ENCODE assay signal across 8 cellular contexts in genomic region chr12:120584343-120585149, GRCh38. TPM values are rescaled to one million over a fixed set of nuclear protein-coding genes. Genes with fewer than 3 reads are reported as not detected.
DNase-seq lines count a peak whose midpoint lies in the region; ATAC-seq and TF ChIP-seq lines count a peak whose summit lies in the region.

No MANE protein-coding gene starts in this region.

- H2AFZ ChIP-seq in SU-DHL-6 (ENCODE audit: low read depth, low read length, severe bottlenecking) (peak overlapping the region; percentile 23), hepatocyte (peak overlapping the region; percentile 65)

- H3K36me3 ChIP-seq in SU-DHL-6 (ENCODE audit: low read length) = no peaks in the 10 kb centered on the region
- H3K36me3 ChIP-seq in hepatocyte (replicated peaks; ENCODE audit: insufficient read depth, low read depth) = no peaks in the 10 kb centered on the region

- H3K4me1 Mint-ChIP-seq in HFFc6 (ENCODE audit: low read depth) = peaks cover 37% of the 10 kb centered on the region
- peaks cover 32% of the 10 kb centered on the region for H3K4me1 Mint-ChIP-seq in activated naive CD8-positive, alpha-beta T cell treated with anti-CD3 and anti-CD28 coated beads, Interleukin-2, amount 50 U/mL, for 24 hours

- no peaks in the 10 kb centered on the region for H3K9me3 Mint-ChIP-seq in HFFc6
- no peaks in the 10 kb centered on the region for H3K9me3 Mint-ChIP-seq in activated naive CD8-positive, alpha-beta T cell treated with anti-CD3 and anti-CD28 coated beads, Interleukin-2, amount 50 U/mL, for 24 hours

- H3K27ac Mint-ChIP-seq in HFFc6 = no peak overlapping the region; the same call in 1 of the 2 replicates
- H3K27ac Mint-ChIP-seq in activated naive CD8-positive, alpha-beta T cell treated with anti-CD3 and anti-CD28 coated beads, Interleukin-2, amount 50 U/mL, for 24 hours = no peak overlapping the region

- DNase-seq in AG09309 (ENCODE audit: low read depth) (no peak), HFFc6 (no peak), hepatocyte (ENCODE audit: low spot score) (peak; percentile 71), retinal pigment epithelial cell (ENCODE audit: low read depth) (no peak)
- peak; percentile 65 for DNase-seq in activated naive CD8-positive, alpha-beta T cell treated with anti-CD3 and anti-CD28 coated beads, Interleukin-2, amount 50 U/mL, for 24 hours

- 4% methylated on average over 55 of the region's 65 CpGs for WGBS in hepatocyte (ENCODE audit: low lambda C conversion rate, missing lambda C conversion rate)

- H3K9ac ChIP-seq in SU-DHL-6 (ENCODE audit: low read length) = 0 out of 2 replicates have a peak overlapping the region, but pooled peaks have one; percentile 21

- H3K27ac ChIP-seq in SU-DHL-6 (ENCODE audit: low read depth, low read length) (no peak overlapping the region), hepatocyte (no peak overlapping the region)

- peaks cover 11% of the 10 kb centered on the region; the same call in 1 of the 2 replicates for H3K79me2 ChIP-seq in SU-DHL-6 (ENCODE audit: insufficient read depth, low read length)
- peaks cover 3% of the 10 kb centered on the region for H3K79me2 ChIP-seq in hepatocyte

- H3K4me3 ChIP-seq in AG09309 (ENCODE audit: control insufficient read depth, low read depth, low read length) = peak overlapping the region; percentile 27
- H3K4me3 ChIP-seq in SU-DHL-6 (ENCODE audit: insufficient read depth, low read length, poor library complexity, severe bottlenecking) = no peak overlapping the region
- H3K4me3 ChIP-seq in hepatocyte = peak overlapping the region; percentile 19
- peak overlapping the region; percentile 22 for H3K4me3 ChIP-seq in retinal pigment epithelial cell (ENCODE audit: low read length)

- H4K20me1 ChIP-seq in SU-DHL-6 (ENCODE audit: low read depth, low read length) (no peaks in the 10 kb centered on the region), hepatocyte (ENCODE audit: insufficient read depth, poor library complexity, severe bottlenecking) (no peaks in the 10 kb centered on the region)

- H3K36me3 Mint-ChIP-seq in HFFc6 (ENCODE audit: low read depth) = no peaks in the 10 kb centered on the region
- H3K36me3 Mint-ChIP-seq in activated naive CD8-positive, alpha-beta T cell treated with anti-CD3 and anti-CD28 coated beads, Interleukin-2, amount 50 U/mL, for 24 hours (ENCODE audit: low read depth) = peaks cover 7% of the 10 kb centered on the region

- H3K4me3 Mint-ChIP-seq in HFFc6 = peak overlapping the region; percentile 84
- H3K4me3 Mint-ChIP-seq in activated naive CD8-positive, alpha-beta T cell treated with anti-CD3 and anti-CD28 coated beads, Interleukin-2, amount 50 U/mL, for 24 hours = peak overlapping the region; percentile 69

- H3K27me3 ChIP-seq in SU-DHL-6 (ENCODE audit: low read length) (no peaks in the 10 kb centered on the region), hepatocyte (peaks cover 6% of the 10 kb centered on the region)

- H3K4me1 ChIP-seq in hepatocyte (ENCODE audit: insufficient read depth) = peaks cover 4% of the 10 kb centered on the region

- no peaks in the 10 kb centered on the region for H3K9me3 ChIP-seq in SU-DHL-6 (ENCODE audit: insufficient read depth, low read length)
- H3K9me3 ChIP-seq in hepatocyte (ENCODE audit: low read depth) = no peaks in the 10 kb centered on the region

- H3F3A ChIP-seq in SU-DHL-6 (ENCODE audit: insufficient read depth) = peaks cover 4% of the 10 kb centered on the region; the same call in 1 of the 2 replicates

- TF ChIP-seq CTCF in AG09309 (IDR thresholded peaks at IDR 0.05; ENCODE audit: control insufficient read depth, insufficient read depth, low read depth, low read length, missing control alignments) (peak; percentile 36), HFFc6 (IDR thresholded peaks at IDR 0.05) (peak; percentile 60), SU-DHL-6 (IDR thresholded peaks at IDR 0.05; ENCODE audit: insufficient read depth, low read length, poor library complexity, severe bottlenecking) (peak; percentile 9), hepatocyte (IDR thresholded peaks at IDR 0.05; ENCODE audit: poor library complexity) (peak; percentile 49), retinal pigment epithelial cell (conservative IDR thresholded peaks at IDR 0.05; ENCODE audit: low read depth, low read length) (peak; percentile 43)

- ATAC-seq in activated naive CD8-positive, alpha-beta T cell treated with anti-CD3 and anti-CD28 coated beads, Interleukin-2, amount 50 U/mL, for 24 hours = peak; percentile 15
- ATAC-seq in GM21381 (IDR thresholded peaks at IDR 0.05; ENCODE audit: unreplicated experiment) (no peak), GM21360 (IDR thresholded peaks at IDR 0.05; ENCODE audit: unreplicated experiment) (no peak)

- H3K9me2 ChIP-seq in SU-DHL-6 (replicated peaks; ENCODE audit: insufficient read depth, low read length) (no peaks in the 10 kb centered on the region), hepatocyte (replicated peaks; ENCODE audit: insufficient read depth) (no peaks in the 10 kb centered on the region)

- H3K27me3 Mint-ChIP-seq in HFFc6 (ENCODE audit: insufficient read depth) = peaks cover 16% of the 10 kb centered on the region
- H3K27me3 Mint-ChIP-seq in activated naive CD8-positive, alpha-beta T cell treated with anti-CD3 and anti-CD28 coated beads, Interleukin-2, amount 50 U/mL, for 24 hours = peaks cover 11% of the 10 kb centered on the region

- peak overlapping the region; percentile 38 for H3K4me2 ChIP-seq in SU-DHL-6 (ENCODE audit: low read depth, low read length, poor library complexity, severe bottlenecking)
- H3K4me2 ChIP-seq in hepatocyte = peak overlapping the region; percentile 94

RNA-seq across cellular contexts. Expression of gene POP5, which starts 3.3 kb away (rescaled TPM):
- 10 to 100 TPM; 56.5 to 63.4 (median 60.6) TPM for total RNA-seq in HFFc6 (2021; fragmentation: NEBNext Ultra II Directional; extraction: Animal tissue kit (Norgen Biotek cat#: 25700))
- total RNA-seq in hepatocyte = 29.3 and 34.0 TPM in 2 replicates
- polyA plus RNA-seq in hepatocyte = 51.1 and 54.0 TPM in 2 replicates

RNA-seq across cellular contexts. Expression of gene RNF10, which starts 50.4 kb away (rescaled TPM):
- total RNA-seq in HFFc6 (2021; fragmentation: NEBNext Ultra II Directional; extraction: Animal tissue kit (Norgen Biotek cat#: 25700)) = 100 to 1,000 TPM; 145 to 203 (median 158) TPM
- 48.5 and 83.9 TPM in 2 replicates for total RNA-seq in hepatocyte
- 128 and 142 TPM in 2 replicates for polyA plus RNA-seq in hepatocyte

RNA-seq across cellular contexts. Expression of gene COQ5, which starts 55.6 kb away (rescaled TPM):
- 10 to 100 TPM; 26.0 to 30.7 (median 27.4) TPM for total RNA-seq in HFFc6 (2021; fragmentation: NEBNext Ultra II Directional; extraction: Animal tissue kit (Norgen Biotek cat#: 25700))
- 37.0 and 41.0 TPM in 2 replicates for total RNA-seq in hepatocyte
- polyA plus RNA-seq in hepatocyte = 38.7 and 40.7 TPM in 2 replicates

RNA-seq across cellular contexts. Expression of gene CABP1, which starts 55.9 kb away (rescaled TPM):
- total RNA-seq in HFFc6 (2021; fragmentation: NEBNext Ultra II Directional; extraction: Animal tissue kit (Norgen Biotek cat#: 25700)) = 1 to 10 TPM in 4 of 6 experiments, under 1 TPM in 2; 0.09 to 2.2 (median 1.4) TPM
- 1.5 TPM in 1 of 2 replicates, not detected in the other for total RNA-seq in hepatocyte
- 0.74 TPM in 1 of 2 replicates, not detected in the other for polyA plus RNA-seq in hepatocyte

Comparison
In these comparisons a context has a peak if more than half of its experiments do, and no peak if none do; other contexts are left out.
1. DNase-seq: peak in activated naive CD8-positive, alpha-beta T cell treated with anti-CD3 and anti-CD28 coated beads, Interleukin-2, amount 50 U/mL, for 24 hours (single experiment) and hepatocyte (single experiment); none in AG09309 (single experiment), HFFc6 (single experiment) and retinal pigment epithelial cell (single experiment).
2. CTCF ChIP-seq: peak in every context shown above with its lines; median percentile 60 in HFFc6; 49 in hepatocyte; 43 in retinal pigment epithelial cell; 36 in AG09309; 9 in SU-DHL-6.